ENCODE assay signal across 10 cellular contexts in genomic region chr16:89332248-89333245, GRCh38.
A peak's percentile ranks its signal among the peaks of the same experiment; 100 is the strongest.
DNase-seq lines count a peak whose midpoint lies in the region; ATAC-seq and TF ChIP-seq lines count a peak whose summit lies in the region.
"Had no signal": no experiment of that assay in that cellular context is flagged by ENCODE, and none has a peak within 500 bp of the region (broad histone marks: within the 10 kb centered on the region; RNA-seq: fewer than 3 reads in every experiment).

No MANE protein-coding gene starts in this region.

- peak; percentile 47 for DNase-seq in activated CD8-positive, alpha-beta memory T cell treated with anti-CD3 and anti-CD28 coated beads, Interleukin-2, amount 10 ng/mL, durations not matched to agents 7 days and 5 days
- DNase-seq in activated CD8-positive, alpha-beta memory T cell treated with anti-CD3 and anti-CD28 coated beads for 24 hours, result no peak
- DNase-seq in T-cell (no peak), fibroblast of mammary gland (ENCODE audit: low read depth) (peak; percentile 37), progenitor cell of endocrine pancreas (ENCODE audit: low spot score, unreplicated experiment) (no peak), NCI-H1105 (lab: John Stamatoyannopoulos, UW) (no peak)
- DNase-seq in stimulated activated CD8-positive, alpha-beta memory T cell treated with anti-CD3 and anti-CD28 coated beads, Interleukin-4, amount 100 ng/mL, for 48 hours, result no peak
- DNase-seq: IMR-90; stimulated activated CD4-positive, alpha-beta T cell treated with anti-CD3 and anti-CD28 coated beads, Interleukin-12 subunit alpha, Interleukin-12 subunit beta, amount 100 ng/mL, for 4 hours had no signal

- CTCF ChIA-PET in activated CD8-positive, alpha-beta memory T cell treated with anti-CD3 and anti-CD28 coated beads, Interleukin-2, amount 10 ng/mL, durations not matched to agents 7 days and 5 days (lab: Charles Lee), result interaction anchor here (0.5 to 1.6 kb wide), 9 partner anchors 11 to 684 kb away, joined by 3 to 7 read pairs (median 3); partner anchors contain the start of gene SPG7
- CTCF ChIA-PET in T-cell (lab: Charles Lee), result interaction anchor here in 1 of 2 donors (0.6 kb wide), 1 partner anchor 149 kb away, joined by 4 read pairs; no protein-coding TSS in a partner anchor

- peak overlapping the region; percentile 77 for H3K27ac Mint-ChIP-seq in activated CD8-positive, alpha-beta memory T cell treated with anti-CD3 and anti-CD28 coated beads, Interleukin-2, amount 10 ng/mL, durations not matched to agents 7 days and 5 days
- H3K27ac Mint-ChIP-seq in T-cell (peak overlapping the region; percentile 65 to 82), progenitor cell of endocrine pancreas (peak overlapping the region; percentile 77)

- H3K4me3 Mint-ChIP-seq in activated CD8-positive, alpha-beta memory T cell treated with anti-CD3 and anti-CD28 coated beads, Interleukin-2, amount 10 ng/mL, durations not matched to agents 7 days and 5 days, result no peak overlapping the region
- H3K4me3 Mint-ChIP-seq in T-cell, result peak overlapping the region in 1 of 3 donors; percentile 62
- no peak overlapping the region for H3K4me3 Mint-ChIP-seq in progenitor cell of endocrine pancreas (ENCODE audit: low read depth)

- ATAC-seq in activated CD8-positive, alpha-beta memory T cell treated with anti-CD3 and anti-CD28 coated beads, Interleukin-2, amount 10 ng/mL, durations not matched to agents 7 days and 5 days, result no peak
- ATAC-seq in T-cell (replicated peaks in 1 of 4) (no peak), HG02870 (IDR thresholded peaks at IDR 0.05; ENCODE audit: unreplicated experiment) (no peak)

- H3K36me3 Mint-ChIP-seq in activated CD8-positive, alpha-beta memory T cell treated with anti-CD3 and anti-CD28 coated beads, Interleukin-2, amount 10 ng/mL, durations not matched to agents 7 days and 5 days, result peaks cover 8% of the 10 kb centered on the region
- no peaks in the 10 kb centered on the region for H3K36me3 Mint-ChIP-seq in T-cell
- peaks cover 1% of the 10 kb centered on the region for H3K36me3 Mint-ChIP-seq in progenitor cell of endocrine pancreas (ENCODE audit: insufficient read depth)

- no peaks in the 10 kb centered on the region for H3K27me3 Mint-ChIP-seq in activated CD8-positive, alpha-beta memory T cell treated with anti-CD3 and anti-CD28 coated beads, Interleukin-2, amount 10 ng/mL, durations not matched to agents 7 days and 5 days
- no peaks in the 10 kb centered on the region for H3K27me3 Mint-ChIP-seq in T-cell
- no peaks in the 10 kb centered on the region for H3K27me3 Mint-ChIP-seq in progenitor cell of endocrine pancreas

- H3K4me1 Mint-ChIP-seq in activated CD8-positive, alpha-beta memory T cell treated with anti-CD3 and anti-CD28 coated beads, Interleukin-2, amount 10 ng/mL, durations not matched to agents 7 days and 5 days, result peaks cover 77% of the 10 kb centered on the region
- H3K4me1 Mint-ChIP-seq in T-cell (peaks cover 82 to 84% (median 84%) of the 10 kb centered on the region in 3 donors), progenitor cell of endocrine pancreas (ENCODE audit: low read depth) (peaks cover 23% of the 10 kb centered on the region)

- POLR2A ChIA-PET in T-cell (lab: Charles Lee), result no interaction called here

- no peak for TF ChIP-seq CTCF in fibroblast of mammary gland (conservative IDR thresholded peaks at IDR 0.05; ENCODE audit: control insufficient read depth, insufficient read depth, low read depth, low read length)
- no peak for TF ChIP-seq CTCF in progenitor cell of endocrine pancreas (IDR thresholded peaks at IDR 0.05; ENCODE audit: unreplicated experiment)

- no peaks in the 10 kb centered on the region for H3K9me3 Mint-ChIP-seq in activated CD8-positive, alpha-beta memory T cell treated with anti-CD3 and anti-CD28 coated beads, Interleukin-2, amount 10 ng/mL, durations not matched to agents 7 days and 5 days (ENCODE audit: low read depth)
- H3K9me3 Mint-ChIP-seq in T-cell (no peaks in the 10 kb centered on the region), progenitor cell of endocrine pancreas (ENCODE audit: low read depth) (no peaks in the 10 kb centered on the region)

- no peak overlapping the region for H3K4me3 ChIP-seq in fibroblast of mammary gland (ENCODE audit: control insufficient read depth, low read depth, low read length)

Comparison
In these comparisons a context has a peak if more than half of its experiments do, and no peak if none do; other contexts are left out.
1. DNase-seq: peak in activated CD8-positive, alpha-beta memory T cell treated with anti-CD3 and anti-CD28 coated beads, Interleukin-2, amount 10 ng/mL, durations not matched to agents 7 days and 5 days (single experiment) and fibroblast of mammary gland (single experiment); none in activated CD8-positive, alpha-beta memory T cell treated with anti-CD3 and anti-CD28 coated beads for 24 hours (single experiment), T-cell (0 of 34), progenitor cell of endocrine pancreas (single experiment), stimulated activated CD8-positive, alpha-beta memory T cell treated with anti-CD3 and anti-CD28 coated beads, Interleukin-4, amount 100 ng/mL, for 48 hours (single experiment) and NCI-H1105 (single experiment).
2. Peak in every context shown above with its lines, with median percentiles within 50 percentile points of each other: H3K27ac Mint-ChIP-seq.